20 cellular contexts compared by ENCODE assay signal in the genomic region with DNA sequence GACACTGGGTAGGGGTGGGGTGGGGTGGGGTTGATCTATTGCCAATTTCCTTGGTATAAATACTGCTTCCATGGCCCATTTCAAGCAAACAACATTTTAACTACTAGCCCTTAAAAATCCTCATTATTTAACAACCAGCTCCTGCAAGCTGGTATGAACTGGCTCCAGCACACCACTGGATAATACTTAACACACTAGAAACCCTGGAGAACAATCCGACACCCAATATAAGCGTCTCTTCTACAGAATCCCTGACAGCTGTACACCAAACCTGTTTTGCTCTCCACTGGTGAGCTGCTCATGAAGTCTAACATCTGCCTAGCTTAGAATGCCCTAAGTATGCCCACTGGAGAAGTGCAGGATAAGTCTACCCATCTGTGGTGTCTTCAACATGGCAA.
DNase-seq lines count a peak whose midpoint lies in the region; ATAC-seq and TF ChIP-seq lines count a peak whose summit lies in the region.
"Had no signal": no experiment of that assay in that cellular context is flagged by ENCODE, and none has a peak within 500 bp of the region (broad histone marks: within the 10 kb centered on the region; RNA-seq: fewer than 3 reads in every experiment).

No MANE protein-coding gene starts in this region.

- no peaks in the 10 kb centered on the region for H3K27me3 ChIP-seq in breast epithelium
- H3K27me3 ChIP-seq: BLaER1 treated with 17β-estradiol and CSF1 and Interleukin-3, amounts not matched to agents 10 nM and 100 nM; esophagus muscularis mucosa; neutrophil had no signal

- no peaks in the 10 kb centered on the region for H3K9me3 ChIP-seq in breast epithelium
- H3K9me3 ChIP-seq: BLaER1 treated with 17β-estradiol and CSF1 and Interleukin-3, amounts not matched to agents 10 nM and 100 nM; esophagus muscularis mucosa; neutrophil had no signal

- H3K4me1 Mint-ChIP-seq in memory B cell: peaks cover 35% of the 10 kb centered on the region

- H3K36me3 Mint-ChIP-seq in memory B cell: peaks cover 11% of the 10 kb centered on the region

- DNase-seq in DMS 273 (lab: John Stamatoyannopoulos, UW; ENCODE audit: unreplicated experiment) (peak; percentile 63), DMS 273 treated with DMSO at 0.1 percent for 48 hours (lab: John Stamatoyannopoulos, UW) (no peak), breast epithelium (ENCODE audit: low spot score in 2 of 2) (no peak), memory B cell (ENCODE audit: low spot score in 2 of 2) (no peak), substantia nigra (lab: John Stamatoyannopoulos, UW) (no peak), NCI-H1417 (lab: John Stamatoyannopoulos, UW) (no peak), LoVo (ENCODE audit: low spot score) (no peak)
- DNase-seq: activated CD4-positive, alpha-beta T cell treated with anti-CD3 and anti-CD28 coated beads, Interleukin-2, amount 50 U/mL, for 48 hours; GOT3; hippocampal formation; NCI-H226; stimulated activated naive CD8-positive, alpha-beta T cell treated with anti-CD3 and anti-CD28 coated beads, Interleukin-15, Interleukin-2, amounts not matched to agents 100 U/mL and 50 U/mL, for 24 hours had no signal

- H3K27ac ChIP-seq in breast epithelium (peak overlapping the region; percentile 72 to 81), substantia nigra (ENCODE audit: low read depth, low read length, poor library complexity, severe bottlenecking) (peak overlapping the region; percentile 83)
- H3K27ac ChIP-seq: 22Rv1; BLaER1 treated with 17β-estradiol and CSF1 and Interleukin-3, amounts not matched to agents 10 nM and 100 nM; coronary artery; neutrophil had no signal

- intact Hi-C loops in breast epithelium (cut with DNase I; ENCODE audit: low total_unique reads): no loop called here

- ATAC-seq in memory B cell (ENCODE audit: low read depth): no peak
- ATAC-seq in GM18909 (IDR thresholded peaks at IDR 0.05; ENCODE audit: poor library complexity, unreplicated experiment): no peak
- ATAC-seq: SK-N-SH treated with all-trans-retinoic acid at 6 μM for 48 hours; stimulated activated naive CD8-positive, alpha-beta T cell treated with anti-CD3 and anti-CD28 coated beads, Interleukin-15, Interleukin-2, amounts not matched to agents 100 U/mL and 50 U/mL, for 24 hours had no signal

- H3K4me1 ChIP-seq in breast epithelium: no peaks in the 10 kb centered on the region

- H3K27ac Mint-ChIP-seq in memory B cell: peak overlapping the region; percentile 18

- no peaks in the 10 kb centered on the region for H3K9me3 Mint-ChIP-seq in memory B cell

- no peaks in the 10 kb centered on the region for H3K36me3 ChIP-seq in breast epithelium
- H3K36me3 ChIP-seq: esophagus muscularis mucosa had no signal

- TF ChIP-seq POLR2A in breast epithelium (IDR thresholded peaks at IDR 0.05): no peak

- no peak overlapping the region for H3K4me3 ChIP-seq in breast epithelium
- H3K4me3 ChIP-seq: BLaER1 treated with 17β-estradiol and CSF1 and Interleukin-3, amounts not matched to agents 10 nM and 100 nM; coronary artery; esophagus muscularis mucosa; lung had no signal

- no peaks in the 10 kb centered on the region for H3K27me3 Mint-ChIP-seq in memory B cell

- no peak for TF ChIP-seq CTCF in breast epithelium (IDR thresholded peaks at IDR 0.05)

- H3K4me3 Mint-ChIP-seq in memory B cell: no peak overlapping the region
